8 cellular contexts compared by ENCODE assay signal in the genomic region with DNA sequence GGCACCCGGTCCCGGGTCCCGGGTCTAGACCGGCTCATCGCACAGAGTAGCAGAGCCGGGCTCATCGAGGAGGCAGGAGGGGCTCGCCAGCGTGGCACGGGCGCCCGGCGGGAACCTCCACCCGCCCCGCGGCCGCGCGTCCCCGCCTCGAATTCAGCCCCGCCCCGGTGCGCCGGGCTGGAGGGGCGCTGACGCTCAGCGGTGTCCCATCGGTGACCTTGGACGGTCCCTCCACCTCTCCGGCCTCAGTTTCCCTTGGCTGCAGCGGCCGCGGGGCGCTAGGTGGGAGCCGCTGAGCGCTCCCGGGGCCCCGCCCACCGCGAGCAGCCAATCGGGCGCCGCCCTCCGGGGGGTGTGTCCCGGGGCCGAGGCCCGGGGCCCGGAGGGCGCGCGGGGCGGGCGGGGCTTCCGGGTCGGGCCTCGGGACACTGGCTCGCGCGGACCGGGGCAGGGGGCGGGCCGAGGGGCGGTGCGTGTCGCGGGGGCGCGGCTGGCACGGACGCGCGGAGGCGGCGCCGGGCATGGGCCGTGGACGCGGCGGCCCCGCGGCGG. TPM values are rescaled to one million over a fixed set of nuclear protein-coding genes. Genes with fewer than 3 reads are reported as not detected.
DNase-seq lines count a peak whose midpoint lies in the region; ATAC-seq and TF ChIP-seq lines count a peak whose summit lies in the region.

Gene PPARA (plus strand): TSS at position 529 of the 552 bp plus-strand sequence. CDS start 47,858 bp downstream, outside the sequence.

- H4K20me1 ChIP-seq in neural cell (ENCODE audit: insufficient read depth): no peaks in the 10 kb centered on the region

- peak within 1 kb of the TSS; percentile 61 for H3K27ac ChIP-seq in CD4-positive, alpha-beta memory T cell (ENCODE audit: low read depth, low read length)
- peak within 1 kb of the TSS; percentile 57 for H3K27ac ChIP-seq in HL-60 (replicated peaks)
- H3K27ac ChIP-seq in neural cell (ENCODE audit: low read length): no peak within 1 kb of the TSS

- peak; percentile 76 to 86 (median 80) for DNase-seq in CD4-positive, alpha-beta memory T cell
- DNase-seq in HL-60 (ENCODE audit: low read depth in 1 of 2, low spot score in 1 of 2): peak; percentile 60 to 64
- peak; percentile 72 to 86 for DNase-seq in SHP77 (lab: John Stamatoyannopoulos, UW)
- peak; percentile 81 for DNase-seq in activated gamma-delta T cell treated with Interleukin-2 at 50 U/mL for 16 hours
- DNase-seq in foreskin fibroblast: peak; percentile 80 to 94
- peak; percentile 80 to 83 for DNase-seq in stimulated activated naive CD8-positive, alpha-beta T cell treated with anti-CD3 and anti-CD28 coated beads, Interleukin-15, amount 100 ng/mL, for 72 hours

- no peaks in the 10 kb centered on the region for H3F3A ChIP-seq in neural cell (ENCODE audit: insufficient read depth, low read length, poor library complexity, severe bottlenecking)

- no peak within 1 kb of the TSS for H2AFZ ChIP-seq in neural cell (ENCODE audit: low read depth, low read length)

- H3K9me3 ChIP-seq in CD4-positive, alpha-beta memory T cell (ENCODE audit: control insufficient read depth in 1 of 2, low read length in 2 of 2): no peaks in the 10 kb centered on the region
- H3K9me3 ChIP-seq in neural cell (ENCODE audit: low read length): no peaks in the 10 kb centered on the region

- no peak for TF ChIP-seq EP300 in neural cell (conservative IDR thresholded peaks at IDR 0.05; ENCODE audit: poor library complexity, severe bottlenecking)

- peaks cover 0 to 12% of the 10 kb centered on the region in 2 donors for H3K36me3 Mint-ChIP-seq in CD4-positive, alpha-beta memory T cell

- POLR2A ChIA-PET in CD4-positive, alpha-beta memory T cell (lab: Charles Lee; ENCODE audit: partially characterized antibody): interaction anchor here (0.7 to 4.2 kb wide), 6 partner anchors 102 to 156 kb away, joined by 3 to 30 read pairs (median 4); partner anchors contain the start of gene GTSE1

- intact Hi-C loops in CD4-positive, alpha-beta memory T cell (cut with micrococcal nuclease): loop anchor here (1.0 to 5.0 kb wide), 2 partner anchors 113 to 146 kb away; partner anchors contain the start of gene GTSE1

- no peaks in the 10 kb centered on the region for H3K36me3 ChIP-seq in CD4-positive, alpha-beta memory T cell (ENCODE audit: insufficient read depth, low read length)
- H3K36me3 ChIP-seq in neural cell (ENCODE audit: insufficient read depth, low read length): no peaks in the 10 kb centered on the region

- peak within 1 kb of the TSS; percentile 76 to 90 (median 85) for H3K27ac Mint-ChIP-seq in CD4-positive, alpha-beta memory T cell
- H3K27ac Mint-ChIP-seq in stimulated activated naive CD8-positive, alpha-beta T cell treated with anti-CD3 and anti-CD28 coated beads, Interleukin-15, amount 100 ng/mL, for 72 hours: peak within 1 kb of the TSS; percentile 82 to 88

- peaks cover 12 to 26% (median 16%) of the 10 kb centered on the region in 4 donors for H3K4me1 Mint-ChIP-seq in CD4-positive, alpha-beta memory T cell
- peaks cover 27% of the 10 kb centered on the region for H3K4me1 Mint-ChIP-seq in stimulated activated naive CD8-positive, alpha-beta T cell treated with anti-CD3 and anti-CD28 coated beads, Interleukin-15, amount 100 ng/mL, for 72 hours

- peak within 1 kb of the TSS; percentile 51 for H3K4me2 ChIP-seq in neural cell (ENCODE audit: low read length)

- no peaks in the 10 kb centered on the region for H3K79me2 ChIP-seq in neural cell (replicated peaks; ENCODE audit: insufficient read depth, low read length)

- peak within 1 kb of the TSS; percentile 57 to 74 for H3K4me3 ChIP-seq in CD4-positive, alpha-beta memory T cell (ENCODE audit: low read length in 2 of 2)
- peak within 1 kb of the TSS; percentile 86 for H3K4me3 ChIP-seq in HL-60 (replicated peaks; ENCODE audit: insufficient read depth, low read length)
- peak within 1 kb of the TSS; percentile 83 to 90 for H3K4me3 ChIP-seq in foreskin fibroblast (ENCODE audit: low read depth in 1 of 2, low read length in 2 of 2)
- peak within 1 kb of the TSS; percentile 85 for H3K4me3 ChIP-seq in neural cell (ENCODE audit: low read length)

- no peaks in the 10 kb centered on the region for H3K9me3 Mint-ChIP-seq in CD4-positive, alpha-beta memory T cell
- H3K9me3 Mint-ChIP-seq in stimulated activated naive CD8-positive, alpha-beta T cell treated with anti-CD3 and anti-CD28 coated beads, Interleukin-15, amount 100 ng/mL, for 72 hours: no peaks in the 10 kb centered on the region

- peak within 1 kb of the TSS; percentile 56 for H3K9ac ChIP-seq in neural cell (ENCODE audit: low read length)

- no peaks in the 10 kb centered on the region for H3K9me2 ChIP-seq in neural cell (ENCODE audit: insufficient read depth, low read length)

- TF ChIP-seq CTCF in HL-60 (IDR thresholded peaks at IDR 0.05; ENCODE audit: insufficient read depth, low read length) (no peak), foreskin fibroblast (IDR thresholded peaks at IDR 0.05; ENCODE audit: low read depth, low read length) (no peak), neural cell (IDR thresholded peaks at IDR 0.05; ENCODE audit: poor library complexity, severe bottlenecking) (no peak)

- H3K27me3 Mint-ChIP-seq in CD4-positive, alpha-beta memory T cell: no peaks in the 10 kb centered on the region
- H3K27me3 Mint-ChIP-seq in stimulated activated naive CD8-positive, alpha-beta T cell treated with anti-CD3 and anti-CD28 coated beads, Interleukin-15, amount 100 ng/mL, for 72 hours: peaks cover 28% of the 10 kb centered on the region

- H3K27me3 ChIP-seq in CD4-positive, alpha-beta memory T cell (ENCODE audit: insufficient read depth, low read length): no peaks in the 10 kb centered on the region
- peaks cover 8% of the 10 kb centered on the region for H3K27me3 ChIP-seq in HL-60 (ENCODE audit: insufficient read depth, poor library complexity, severe bottlenecking)
- peaks cover 61% of the 10 kb centered on the region for H3K27me3 ChIP-seq in neural cell (ENCODE audit: insufficient read depth, low read depth, low read length)

- CTCF ChIA-PET in CD4-positive, alpha-beta memory T cell (lab: Charles Lee; ENCODE audit: partially characterized antibody): no interaction called here

- TF ChIP-seq RAD21 in neural cell (conservative IDR thresholded peaks at IDR 0.05): no peak

- peaks cover 15% of the 10 kb centered on the region for H3K4me1 ChIP-seq in CD4-positive, alpha-beta memory T cell (ENCODE audit: insufficient read depth, low read length)

- ATAC-seq in GM19455 (IDR thresholded peaks at IDR 0.05; ENCODE audit: unreplicated experiment): peak; percentile 60
- peak; percentile 85 for ATAC-seq in stimulated activated naive CD8-positive, alpha-beta T cell treated with anti-CD3 and anti-CD28 coated beads, Interleukin-15, amount 100 ng/mL, for 72 hours

- H3K4me3 Mint-ChIP-seq in CD4-positive, alpha-beta memory T cell: peak within 1 kb of the TSS; percentile 77 to 89 (median 83)
- H3K4me3 Mint-ChIP-seq in stimulated activated naive CD8-positive, alpha-beta T cell treated with anti-CD3 and anti-CD28 coated beads, Interleukin-15, amount 100 ng/mL, for 72 hours: peak within 1 kb of the TSS; percentile 89 to 91

TF ChIP-seq in neural cell, 6 proteins besides CTCF, POLR2A, EP300 and RAD21:
- TF ChIP-seq SMC3 (conservative IDR thresholded peaks at IDR 0.05; ENCODE audit: poor library complexity) (no peak), MXI1 (conservative IDR thresholded peaks at IDR 0.05; ENCODE audit: poor library complexity, severe bottlenecking) (no peak), TAF1 (IDR thresholded peaks at IDR 0.05; ENCODE audit: low read depth) (no peak), POLR2AphosphoS5 (IDR thresholded peaks at IDR 0.05) (no peak), EZH2 (IDR thresholded peaks at IDR 0.05; ENCODE audit: borderline replicate concordance, insufficient read depth, low read length, poor library complexity, severe bottlenecking) (no peak)
- TF ChIP-seq, protein P1, sequence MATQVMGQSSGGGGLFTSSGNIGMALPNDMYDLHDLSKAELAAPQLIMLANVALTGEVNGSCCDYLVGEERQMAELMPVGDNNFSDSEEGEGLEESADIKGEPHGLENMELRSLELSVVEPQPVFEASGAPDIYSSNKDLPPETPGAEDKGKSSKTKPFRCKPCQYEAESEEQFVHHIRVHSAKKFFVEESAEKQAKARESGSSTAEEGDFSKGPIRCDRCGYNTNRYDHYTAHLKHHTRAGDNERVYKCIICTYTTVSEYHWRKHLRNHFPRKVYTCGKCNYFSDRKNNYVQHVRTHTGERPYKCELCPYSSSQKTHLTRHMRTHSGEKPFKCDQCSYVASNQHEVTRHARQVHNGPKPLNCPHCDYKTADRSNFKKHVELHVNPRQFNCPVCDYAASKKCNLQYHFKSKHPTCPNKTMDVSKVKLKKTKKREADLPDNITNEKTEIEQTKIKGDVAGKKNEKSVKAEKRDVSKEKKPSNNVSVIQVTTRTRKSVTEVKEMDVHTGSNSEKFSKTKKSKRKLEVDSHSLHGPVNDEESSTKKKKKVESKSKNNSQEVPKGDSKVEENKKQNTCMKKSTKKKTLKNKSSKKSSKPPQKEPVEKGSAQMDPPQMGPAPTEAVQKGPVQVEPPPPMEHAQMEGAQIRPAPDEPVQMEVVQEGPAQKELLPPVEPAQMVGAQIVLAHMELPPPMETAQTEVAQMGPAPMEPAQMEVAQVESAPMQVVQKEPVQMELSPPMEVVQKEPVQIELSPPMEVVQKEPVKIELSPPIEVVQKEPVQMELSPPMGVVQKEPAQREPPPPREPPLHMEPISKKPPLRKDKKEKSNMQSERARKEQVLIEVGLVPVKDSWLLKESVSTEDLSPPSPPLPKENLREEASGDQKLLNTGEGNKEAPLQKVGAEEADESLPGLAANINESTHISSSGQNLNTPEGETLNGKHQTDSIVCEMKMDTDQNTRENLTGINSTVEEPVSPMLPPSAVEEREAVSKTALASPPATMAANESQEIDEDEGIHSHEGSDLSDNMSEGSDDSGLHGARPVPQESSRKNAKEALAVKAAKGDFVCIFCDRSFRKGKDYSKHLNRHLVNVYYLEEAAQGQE (IDR thresholded peaks at IDR 0.05; ENCODE audit: borderline replicate concordance): no peak

RNA-seq across cellular contexts. Expression of gene PPARA, which starts in this region (rescaled TPM):
- 10 to 100 TPM; 21.3 to 23.2 TPM for total RNA-seq in CD4-positive, alpha-beta memory T cell
- polyA plus RNA-seq in CD4-positive, alpha-beta memory T cell: 1 to 10 TPM in 1 of 2 donors, under 1 TPM in 1; 0.91 to 5.8 TPM
- polyA plus RNA-seq in neural cell: 0.28 and 0.43 TPM in 2 replicates
- polyA minus RNA-seq in neural cell: 1.7 TPM in 2 replicates
